Comparison of ENCODE assay signal across 8 cellular contexts in the genomic region with DNA sequence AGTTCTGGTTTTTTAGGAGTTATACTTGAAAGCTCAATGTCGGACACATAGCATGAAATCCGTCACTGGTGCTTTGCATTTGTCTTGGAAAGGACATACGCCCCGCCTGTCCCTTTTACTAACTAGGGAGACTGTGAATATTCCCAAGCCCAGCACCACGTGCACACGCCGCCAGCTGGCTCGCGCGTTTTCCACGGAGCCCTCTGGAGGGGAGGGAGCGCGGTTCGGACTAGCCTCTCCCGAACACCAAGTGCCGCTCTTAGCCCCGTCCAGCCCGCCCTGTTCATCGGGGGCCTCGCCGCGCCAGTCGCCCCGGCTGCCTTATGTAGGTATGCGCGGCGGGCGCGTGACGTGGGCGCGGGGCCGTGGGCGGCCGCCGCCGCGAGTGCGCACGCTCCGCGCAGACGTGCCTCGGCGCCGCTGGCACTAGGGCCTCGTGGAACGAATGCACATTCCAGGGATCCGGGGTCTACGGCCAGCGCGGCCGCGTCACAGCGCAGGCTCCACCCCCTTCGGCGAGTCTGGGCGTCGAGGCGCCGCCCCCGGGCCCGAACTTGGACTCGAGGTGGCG. TPM values are rescaled to one million over a fixed set of nuclear protein-coding genes. Genes with fewer than 3 reads are reported as not detected.
DNase-seq lines count a peak whose midpoint lies in the region; ATAC-seq, FAIRE-seq and TF ChIP-seq lines count a peak whose summit lies in the region.

No MANE protein-coding gene starts in this region.

- ATAC-seq in GM21825 (IDR thresholded peaks at IDR 0.05; ENCODE audit: unreplicated experiment), result peak; percentile 32
- ATAC-seq in stimulated activated effector memory CD8-positive, alpha-beta T cell treated with anti-CD3 and anti-CD28 coated beads, Interleukin-12 subunit alpha, Interleukin-12 subunit beta, amount 100 ng/mL, for 72 hours, result peak; percentile 72

- TF ChIP-seq POLR2A in esophagus muscularis mucosa (IDR thresholded peaks at IDR 0.05; ENCODE audit: low read depth), result peak; percentile 94

- H2AFZ ChIP-seq in Karpas-422 (ENCODE audit: low read length), result peak overlapping the region; percentile 94

- H4K20me1 ChIP-seq in DOHH2 (ENCODE audit: control insufficient read depth, insufficient read depth, low read depth, low read length) (no peaks in the 10 kb centered on the region), Karpas-422 (ENCODE audit: insufficient read depth, low read depth, low read length) (no peaks in the 10 kb centered on the region)

- H3K79me2 ChIP-seq in DOHH2 (ENCODE audit: control insufficient read depth, low read length) (no peaks in the 10 kb centered on the region), Karpas-422 (ENCODE audit: low read length) (0 out of 2 replicates have a peak, but pooled peaks cover 4% of the 10 kb centered on the region)

- H3K9me3 ChIP-seq in DOHH2 (ENCODE audit: control insufficient read depth, insufficient read depth, low read length), result no peaks in the 10 kb centered on the region
- no peaks in the 10 kb centered on the region for H3K9me3 ChIP-seq in Karpas-422 (ENCODE audit: low read length)
- H3K9me3 ChIP-seq in esophagus muscularis mucosa, result no peaks in the 10 kb centered on the region

- H3K4me1 ChIP-seq in DOHH2 (ENCODE audit: control insufficient read depth, low read length), result peaks cover 51% of the 10 kb centered on the region
- peaks cover 72% of the 10 kb centered on the region for H3K4me1 ChIP-seq in Karpas-422 (ENCODE audit: low read length)
- H3K4me1 ChIP-seq in esophagus muscularis mucosa, result peaks cover 28 to 43% (median 40%) of the 10 kb centered on the region in 4 donors

- H3F3A ChIP-seq in DOHH2 (ENCODE audit: control insufficient read depth, insufficient read depth), result peaks cover 8% of the 10 kb centered on the region

- H3K4me2 ChIP-seq in DOHH2 (ENCODE audit: low read length) (peak overlapping the region; percentile 97), Karpas-422 (ENCODE audit: low read depth, low read length, poor library complexity, severe bottlenecking) (peak overlapping the region; percentile 98)

- H3K36me3 Mint-ChIP-seq in stimulated activated effector memory CD8-positive, alpha-beta T cell treated with anti-CD3 and anti-CD28 coated beads, Interleukin-12 subunit alpha, Interleukin-12 subunit beta, amount 100 ng/mL, for 72 hours, result peaks cover 56% of the 10 kb centered on the region

- intact Hi-C loops in esophagus muscularis mucosa (cut with DNase I), result loop anchor here (5.0 kb wide), 4 partner anchors 307 to 472 kb away; no protein-coding TSS in a partner anchor

- H3K27ac Mint-ChIP-seq in stimulated activated effector memory CD8-positive, alpha-beta T cell treated with anti-CD3 and anti-CD28 coated beads, Interleukin-12 subunit alpha, Interleukin-12 subunit beta, amount 100 ng/mL, for 72 hours, result peak overlapping the region; percentile 99

- H3K27ac ChIP-seq in DOHH2 (ENCODE audit: low read depth, low read length) (no peak overlapping the region), Karpas-422 (ENCODE audit: low read length) (peak overlapping the region; percentile 84; the same call in 1 of the 2 replicates), esophagus muscularis mucosa (replicated peaks in 1 of 4) (peak overlapping the region; percentile 92 to 100 (median 98))

- H3K27me3 ChIP-seq in DOHH2 (ENCODE audit: control insufficient read depth, low read length) (peaks cover 60% of the 10 kb centered on the region), Karpas-422 (ENCODE audit: low read length) (no peaks in the 10 kb centered on the region), esophagus muscularis mucosa (no peaks in the 10 kb centered on the region)

- peak overlapping the region; percentile 95 for H3K4me3 Mint-ChIP-seq in stimulated activated effector memory CD8-positive, alpha-beta T cell treated with anti-CD3 and anti-CD28 coated beads, Interleukin-12 subunit alpha, Interleukin-12 subunit beta, amount 100 ng/mL, for 72 hours

- peak; percentile 63 for TF ChIP-seq EP300 in esophagus muscularis mucosa (IDR thresholded peaks at IDR 0.05)

- H3K9me2 ChIP-seq in DOHH2 (replicated peaks; ENCODE audit: control insufficient read depth, low read length) (no peaks in the 10 kb centered on the region), Karpas-422 (replicated peaks; ENCODE audit: insufficient read depth, low read length) (no peaks in the 10 kb centered on the region)

- no peak for FAIRE-seq in RCC 7860 (lab: Jason Lieb, UNC)

- DNase-seq in Karpas-422 (peak; percentile 78), RCC 7860 (ENCODE audit: low spot score) (peak; percentile 89), activated T-helper 1 cell treated with Interleukin-2 at 50 U/mL for 16 hours (ENCODE audit: low read depth) (peak; percentile 80), esophagus muscularis mucosa (ENCODE audit: extremely low spot score) (peak; percentile 99), myocyte (ENCODE audit: low read depth) (peak; percentile 97)
- DNase-seq in stimulated activated effector memory CD8-positive, alpha-beta T cell treated with anti-CD3 and anti-CD28 coated beads, Interleukin-12 subunit alpha, Interleukin-12 subunit beta, amount 100 ng/mL, for 72 hours (ENCODE audit: low spot score in 2 of 2), result peak; percentile 85 to 94

- H3K4me3 ChIP-seq in DOHH2 (ENCODE audit: low read length) (peak overlapping the region; percentile 71), Karpas-422 (ENCODE audit: low read length) (peak overlapping the region; percentile 80), esophagus muscularis mucosa (peak overlapping the region; percentile 52 to 87 (median 62))

- TF ChIP-seq CTCF in DOHH2 (IDR thresholded peaks at IDR 0.05; ENCODE audit: low read depth, low read length, poor library complexity, severe bottlenecking), result no peak
- TF ChIP-seq CTCF in esophagus muscularis mucosa (IDR thresholded peaks at IDR 0.05), result no peak

- H3K9me3 Mint-ChIP-seq in stimulated activated effector memory CD8-positive, alpha-beta T cell treated with anti-CD3 and anti-CD28 coated beads, Interleukin-12 subunit alpha, Interleukin-12 subunit beta, amount 100 ng/mL, for 72 hours, result no peaks in the 10 kb centered on the region

- H3K9ac ChIP-seq in Karpas-422 (ENCODE audit: low read length), result peak overlapping the region; percentile 67

- peaks cover 53% of the 10 kb centered on the region for H3K4me1 Mint-ChIP-seq in stimulated activated effector memory CD8-positive, alpha-beta T cell treated with anti-CD3 and anti-CD28 coated beads, Interleukin-12 subunit alpha, Interleukin-12 subunit beta, amount 100 ng/mL, for 72 hours

- 0% methylated on average over 10 of the region's 65 CpGs for WGBS in esophagus muscularis mucosa

- no peaks in the 10 kb centered on the region for H3K36me3 ChIP-seq in DOHH2 (ENCODE audit: control insufficient read depth, low read length)
- 0 out of 2 replicates have a peak, but pooled peaks cover 5% of the 10 kb centered on the region for H3K36me3 ChIP-seq in Karpas-422 (ENCODE audit: insufficient read depth, low read length)
- H3K36me3 ChIP-seq in esophagus muscularis mucosa, result peaks cover 9 to 27% (median 18%) of the 10 kb centered on the region in 4 donors

RNA-seq across cellular contexts. Expression of gene IRF2BP2, which starts 0.7 kb away (rescaled TPM):
- 14.1 and 16.5 TPM in 2 replicates for total RNA-seq in Karpas-422 (2014; rRNA removed; shearing (Covaris generic); ENCODE audit: low replicate concordance)
- total RNA-seq in esophagus muscularis mucosa (100 to 1,000 TPM in 2 of 4 donors, 10 to 100 TPM in 2; 83.3 to 119 (median 97.9) TPM), myocyte (60.2 and 63.5 TPM in 2 replicates)
- polyA plus RNA-seq in myocyte (2012), result 76.8 TPM
